1 cellular context compared by ENCODE assay signal in genomic region chr17:62791235-62792121, GRCh38.
TF ChIP-seq lines count a peak whose summit lies in the region.

No MANE protein-coding gene starts in this region.

TF ChIP-seq in K562, 482 proteins besides CTCF, POLR2A, EP300 and RAD21 (continued from another document):
- TF ChIP-seq PBX2 (CRISPR knock-in tag; IDR thresholded peaks at IDR 0.05; ENCODE audit: low read depth) = no peak
- TF ChIP-seq PBX2 (tag; conservative IDR thresholded peaks at IDR 0.05; ENCODE audit: low read depth) = 0 out of 2 replicates have a peak, but pooled peaks have one; percentile 20
- TF ChIP-seq SP1 (CRISPR knock-in tag; IDR thresholded peaks at IDR 0.05) = no peak
TF ChIP-seq in K562: peak in this region for 1.
